16 cellular contexts compared by ENCODE assay signal in the genomic region with DNA sequence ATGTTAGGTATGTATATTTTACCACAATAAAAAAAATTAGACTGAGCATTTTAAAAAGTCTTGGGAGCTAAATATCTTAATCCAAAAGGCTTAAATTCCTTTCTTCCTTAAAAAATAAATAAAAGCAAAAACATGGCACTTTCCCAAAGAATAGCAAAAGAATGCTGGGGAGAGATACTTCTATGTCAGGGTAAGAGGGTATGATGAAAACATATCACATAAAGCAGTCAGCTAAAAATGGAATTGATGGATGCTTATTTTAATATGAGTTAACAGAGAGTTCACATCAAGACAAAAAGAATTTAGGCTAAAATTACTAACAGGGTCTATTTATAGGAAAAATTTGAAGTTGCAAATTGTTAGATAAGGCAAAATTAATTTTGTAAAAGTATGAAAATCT.
"Had no signal": no experiment of that assay in that cellular context is flagged by ENCODE, and none has a peak within 500 bp of the region (broad histone marks: within the 10 kb centered on the region; RNA-seq: fewer than 3 reads in every experiment).

No MANE protein-coding gene starts in this region.

- H3K27ac Mint-ChIP-seq: activated naive CD8-positive, alpha-beta T cell; nephron progenitor cell; stimulated activated naive B cell treated with anti-CD40 and anti-IgM and Interleukin-4, amounts not matched to agents 10 μg/mL and 1 μg/mL and 100 μg/mL, for 72 hours had no signal

- H3K4me3 ChIP-seq: coronary artery, lung, sigmoid colon, spleen, tibial nerve had no signal

- ATAC-seq: foreskin keratinocyte; stimulated activated naive B cell treated with anti-CD40 and anti-IgM and Interleukin-4, amounts not matched to agents 10 μg/mL and 1 μg/mL and 100 μg/mL, for 72 hours had no signal

- H3K27ac ChIP-seq: coronary artery, foreskin keratinocyte, tibial nerve had no signal

- H3K36me3 Mint-ChIP-seq: activated naive CD8-positive, alpha-beta T cell; stimulated activated naive B cell treated with anti-CD40 and anti-IgM and Interleukin-4, amounts not matched to agents 10 μg/mL and 1 μg/mL and 100 μg/mL, for 72 hours had no signal

- H3K36me3 ChIP-seq: sigmoid colon, spleen, tibial nerve had no signal

- H3K4me1 Mint-ChIP-seq: stimulated activated naive B cell treated with anti-CD40 and anti-IgM and Interleukin-4, amounts not matched to agents 10 μg/mL and 1 μg/mL and 100 μg/mL, for 72 hours had no signal

- H3K4me1 ChIP-seq: spleen, tibial nerve had no signal

- DNase-seq: activated CD4-positive, alpha-beta T cell treated with anti-CD3 and anti-CD28 coated beads, Interleukin-2, amount 50 U/mL, for 4 hours; activated gamma-delta T cell treated with Interleukin-2 at 50 U/mL for 16 hours; amniotic stem cell; foreskin keratinocyte; glutamatergic neuron; hippocampal formation; islet precursor cell; nephron progenitor cell; nucleus accumbens; sigmoid colon; spleen; stimulated activated naive B cell treated with anti-CD40 and anti-IgM and Interleukin-4, amounts not matched to agents 10 μg/mL and 1 μg/mL and 100 μg/mL, for 72 hours had no signal

- H3K9me3 ChIP-seq: sigmoid colon, spleen, tibial nerve had no signal

- H3K4me3 Mint-ChIP-seq: activated naive CD8-positive, alpha-beta T cell; nephron progenitor cell; stimulated activated naive B cell treated with anti-CD40 and anti-IgM and Interleukin-4, amounts not matched to agents 10 μg/mL and 1 μg/mL and 100 μg/mL, for 72 hours had no signal

- H3K9me3 Mint-ChIP-seq: nephron progenitor cell; stimulated activated naive B cell treated with anti-CD40 and anti-IgM and Interleukin-4, amounts not matched to agents 10 μg/mL and 1 μg/mL and 100 μg/mL, for 72 hours had no signal

- H3K27me3 Mint-ChIP-seq: activated naive CD8-positive, alpha-beta T cell; stimulated activated naive B cell treated with anti-CD40 and anti-IgM and Interleukin-4, amounts not matched to agents 10 μg/mL and 1 μg/mL and 100 μg/mL, for 72 hours had no signal

- H3K27me3 ChIP-seq: foreskin keratinocyte, sigmoid colon, spleen, tibial nerve had no signal
